Comparison of ENCODE assay signal across 12 cellular contexts in genomic region chr1:26717066-26717465, GRCh38. TPM values are rescaled to one million over a fixed set of nuclear protein-coding genes. Genes with fewer than 3 reads are reported as not detected.
A peak's percentile ranks its signal among the peaks of the same experiment; 100 is the strongest.
DNase-seq lines count a peak whose midpoint lies in the region; ATAC-seq and TF ChIP-seq lines count a peak whose summit lies in the region.
"Had no signal": no experiment of that assay in that cellular context is flagged by ENCODE, and none has a peak within 500 bp of the region (broad histone marks: within the 10 kb centered on the region; RNA-seq: fewer than 3 reads in every experiment).

No MANE protein-coding gene starts in this region.

- H3K9me3 Mint-ChIP-seq in activated naive CD4-positive, alpha-beta T cell treated with anti-CD3 and anti-CD28 coated beads for 36 hours = no peaks in the 10 kb centered on the region
- peaks cover 0 to 3% of the 10 kb centered on the region in 2 donors for H3K9me3 Mint-ChIP-seq in activated naive CD4-positive, alpha-beta T cell treated with anti-CD3 and anti-CD28 coated beads, Interleukin-2, amount 50 U/mL, for 72 hours
- H3K9me3 Mint-ChIP-seq in stimulated activated memory B cell treated with anti-CD40 and anti-IgM and Interleukin-4, amounts not matched to agents 10 μg/mL and 1 μg/mL and 100 μg/mL, for 72 hours = no peaks in the 10 kb centered on the region

- peak overlapping the region; percentile 51 for H3K27ac Mint-ChIP-seq in activated naive CD4-positive, alpha-beta T cell treated with anti-CD3 and anti-CD28 coated beads for 36 hours
- H3K27ac Mint-ChIP-seq in activated naive CD4-positive, alpha-beta T cell treated with anti-CD3 and anti-CD28 coated beads, Interleukin-2, amount 50 U/mL, for 72 hours = no peak overlapping the region
- H3K27ac Mint-ChIP-seq in T-helper 17 cell = peak overlapping the region; percentile 88
- H3K27ac Mint-ChIP-seq in stimulated activated memory B cell treated with anti-CD40 and anti-IgM and Interleukin-4, amounts not matched to agents 10 μg/mL and 1 μg/mL and 100 μg/mL, for 72 hours = peak overlapping the region; percentile 40

- no peak overlapping the region for H3K4me3 Mint-ChIP-seq in activated naive CD4-positive, alpha-beta T cell treated with anti-CD3 and anti-CD28 coated beads for 36 hours
- H3K4me3 Mint-ChIP-seq in T-helper 17 cell = no peak overlapping the region
- no peak overlapping the region for H3K4me3 Mint-ChIP-seq in stimulated activated memory B cell treated with anti-CD40 and anti-IgM and Interleukin-4, amounts not matched to agents 10 μg/mL and 1 μg/mL and 100 μg/mL, for 72 hours

- ATAC-seq in activated naive CD4-positive, alpha-beta T cell treated with anti-CD3 and anti-CD28 coated beads, Interleukin-2, amount 50 U/mL, for 72 hours = no peak
- ATAC-seq in T-helper 17 cell (no peak), HG03521 (IDR thresholded peaks at IDR 0.05; ENCODE audit: unreplicated experiment) (no peak)
- ATAC-seq in stimulated activated memory B cell treated with anti-CD40 and anti-IgM and Interleukin-4, amounts not matched to agents 10 μg/mL and 1 μg/mL and 100 μg/mL, for 72 hours = no peak
- ATAC-seq: HCT116 had no signal

- CTCF ChIA-PET in activated naive CD4-positive, alpha-beta T cell treated with anti-CD3 and anti-CD28 coated beads for 36 hours (lab: Charles Lee) = interaction anchor here (0.7 kb wide), 1 partner anchor 18 kb away, joined by 3 read pairs; no protein-coding TSS in a partner anchor

- H3K27me3 ChIP-seq in WERI-Rb-1 (ENCODE audit: insufficient read depth, low read depth, severe bottlenecking) = no peaks in the 10 kb centered on the region

- DNase-seq in activated naive CD4-positive, alpha-beta T cell treated with anti-CD3 and anti-CD28 coated beads for 36 hours = no peak
- DNase-seq in activated naive CD4-positive, alpha-beta T cell treated with anti-CD3 and anti-CD28 coated beads, Interleukin-2, amount 50 U/mL, for 72 hours (ENCODE audit: low spot score in 2 of 2) = no peak
- DNase-seq in T-helper 17 cell (no peak), fibroblast of the conjunctiva (ENCODE audit: low read depth) (peak; percentile 56), WERI-Rb-1 (no peak), A172 (ENCODE audit: low spot score) (no peak)
- DNase-seq: C1 segment of cervical spinal cord, NCI-H1048, T-helper 9 cell had no signal

- intact Hi-C loops in activated naive CD4-positive, alpha-beta T cell treated with anti-CD3 and anti-CD28 coated beads for 36 hours (cut with micrococcal nuclease) = no loop called here

- H3K36me3 ChIP-seq in WERI-Rb-1 = peaks cover 52% of the 10 kb centered on the region

- no peaks in the 10 kb centered on the region for H3K27me3 Mint-ChIP-seq in activated naive CD4-positive, alpha-beta T cell treated with anti-CD3 and anti-CD28 coated beads for 36 hours (ENCODE audit: low read depth)
- H3K27me3 Mint-ChIP-seq in T-helper 17 cell = no peaks in the 10 kb centered on the region
- H3K27me3 Mint-ChIP-seq in stimulated activated memory B cell treated with anti-CD40 and anti-IgM and Interleukin-4, amounts not matched to agents 10 μg/mL and 1 μg/mL and 100 μg/mL, for 72 hours = no peaks in the 10 kb centered on the region

- H3K4me3 ChIP-seq in WERI-Rb-1 (ENCODE audit: low read depth, low read length) = no peak overlapping the region

- H3K4me1 Mint-ChIP-seq in activated naive CD4-positive, alpha-beta T cell treated with anti-CD3 and anti-CD28 coated beads for 36 hours (ENCODE audit: low read depth) = peaks cover 88% of the 10 kb centered on the region
- peaks cover 73% of the 10 kb centered on the region for H3K4me1 Mint-ChIP-seq in T-helper 17 cell
- peaks cover 84% of the 10 kb centered on the region for H3K4me1 Mint-ChIP-seq in stimulated activated memory B cell treated with anti-CD40 and anti-IgM and Interleukin-4, amounts not matched to agents 10 μg/mL and 1 μg/mL and 100 μg/mL, for 72 hours

- no peak overlapping the region for H3K27ac ChIP-seq in WERI-Rb-1

- peaks cover 27% of the 10 kb centered on the region for H3K36me3 Mint-ChIP-seq in activated naive CD4-positive, alpha-beta T cell treated with anti-CD3 and anti-CD28 coated beads for 36 hours (ENCODE audit: low read depth)
- H3K36me3 Mint-ChIP-seq in activated naive CD4-positive, alpha-beta T cell treated with anti-CD3 and anti-CD28 coated beads, Interleukin-2, amount 50 U/mL, for 72 hours = peaks cover 0 to 43% of the 10 kb centered on the region in 2 donors
- H3K36me3 Mint-ChIP-seq in T-helper 17 cell (ENCODE audit: low read depth) = no peaks in the 10 kb centered on the region
- peaks cover 26% of the 10 kb centered on the region for H3K36me3 Mint-ChIP-seq in stimulated activated memory B cell treated with anti-CD40 and anti-IgM and Interleukin-4, amounts not matched to agents 10 μg/mL and 1 μg/mL and 100 μg/mL, for 72 hours

- H3K9me3 ChIP-seq in T-helper 17 cell (ENCODE audit: control insufficient read depth, low read length, poor library complexity, severe bottlenecking) (no peaks in the 10 kb centered on the region), WERI-Rb-1 (ENCODE audit: severe bottlenecking) (no peaks in the 10 kb centered on the region)

- no peak for TF ChIP-seq CTCF in WERI-Rb-1 (IDR thresholded peaks at IDR 0.05; ENCODE audit: low read depth, low read length)

RNA-seq across cellular contexts. Expression of gene ARID1A, which starts 21.3 kb away (rescaled TPM):
- total RNA-seq in activated naive CD4-positive, alpha-beta T cell treated with anti-CD3 and anti-CD28 coated beads for 36 hours = 10 to 100 TPM; 65.0 to 65.9 TPM
- 100 to 1,000 TPM; 110 to 116 TPM for total RNA-seq in activated naive CD4-positive, alpha-beta T cell treated with anti-CD3 and anti-CD28 coated beads, Interleukin-2, amount 50 U/mL, for 72 hours
- 100 to 1,000 TPM; 134 to 136 TPM for total RNA-seq in T-helper 17 cell
- 8.3 and 9.8 TPM in 2 replicates for total RNA-seq in A172 (2014; rRNA removed; shearing (Covaris generic))

Comparison
In these comparisons a context has a peak if more than half of its experiments do, and no peak if none do; other contexts are left out.
1. H3K27ac Mint-ChIP-seq: peak in activated naive CD4-positive, alpha-beta T cell treated with anti-CD3 and anti-CD28 coated beads for 36 hours (single experiment), T-helper 17 cell (single experiment) and stimulated activated memory B cell treated with anti-CD40 and anti-IgM and Interleukin-4, amounts not matched to agents 10 μg/mL and 1 μg/mL and 100 μg/mL, for 72 hours (single experiment); none in activated naive CD4-positive, alpha-beta T cell treated with anti-CD3 and anti-CD28 coated beads, Interleukin-2, amount 50 U/mL, for 72 hours (0 of 2).